In the genomic region with DNA sequence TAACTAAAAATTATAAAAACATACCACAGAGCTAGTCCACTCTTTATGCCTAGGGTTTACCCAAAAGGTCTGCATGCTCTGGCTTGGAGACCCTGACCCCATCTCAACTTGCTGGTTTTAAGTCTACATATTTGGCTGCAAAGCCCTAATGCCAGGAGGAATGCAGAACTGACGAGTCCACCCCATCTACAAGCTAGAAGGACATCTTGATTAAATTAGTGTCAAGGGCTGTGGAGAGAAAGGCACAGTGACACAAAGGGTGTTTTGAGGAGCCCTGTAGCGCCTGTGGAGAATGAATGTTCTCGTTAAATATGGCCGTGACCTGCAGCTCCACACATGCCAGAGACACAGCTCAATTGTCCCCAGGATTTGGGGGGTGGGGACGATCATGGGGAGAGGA, we compare ENCODE assay signal across 8 cellular contexts.
DNase-seq lines count a peak whose midpoint lies in the region; TF ChIP-seq lines count a peak whose summit lies in the region.
"Not testable (repeated sequence)": the region's sequence is repeated elsewhere in the genome, so short reads cannot be mapped to it uniquely, and the experiment has no call there.

No MANE protein-coding gene starts in this region.

- DNase-seq in EL (peak; percentile 16), RPMI7951 (ENCODE audit: low read depth) (peak; percentile 61), choroid plexus epithelial cell (ENCODE audit: low read depth) (peak; percentile 4), fibroblast of mammary gland (ENCODE audit: low read depth) (peak; percentile 0), globus pallidus (ENCODE audit: low spot score) (peak; percentile 20), medulla oblongata (ENCODE audit: extremely low spot score) (peak; percentile 16), pons (ENCODE audit: low spot score) (peak; percentile 18), superior temporal gyrus (ENCODE audit: extremely low spot score) (peak; percentile 29)

- H3K4me3 ChIP-seq in choroid plexus epithelial cell (ENCODE audit: low read depth, low read length); fibroblast of mammary gland (ENCODE audit: control insufficient read depth, low read depth, low read length): not testable (repeated sequence)

- TF ChIP-seq CTCF in choroid plexus epithelial cell (conservative IDR thresholded peaks at IDR 0.05; ENCODE audit: low read depth, low read length); fibroblast of mammary gland (conservative IDR thresholded peaks at IDR 0.05; ENCODE audit: control insufficient read depth, insufficient read depth, low read depth, low read length): not testable (repeated sequence)

Comparison
In these comparisons a context has a peak if more than half of its experiments do, and no peak if none do; other contexts are left out.
1. DNase-seq: peak in every context shown above with its lines; median percentile 61 in RPMI7951; 29 in superior temporal gyrus; 20 in globus pallidus; 18 in pons; 16 in EL; 16 in medulla oblongata; 4 in choroid plexus epithelial cell; 0 in fibroblast of mammary gland.